In genomic region chr4:137069473-137069872, GRCh38 we compare ENCODE assay signal across 1 cellular context.
TF ChIP-seq lines count a peak whose summit lies in the region.

No MANE protein-coding gene starts in this region.

TF ChIP-seq in H1, 55 proteins besides CTCF, POLR2A, EP300 and RAD21:
- no peak for TF ChIP-seq SIN3A (conservative IDR thresholded peaks at IDR 0.05 in 1 of 2, IDR thresholded peaks at IDR 0.05 in 1 of 2; ENCODE audit: low read depth in 1 of 2, low read length in 2 of 2)
- no peak for TF ChIP-seq POLR2AphosphoS5 (IDR thresholded peaks at IDR 0.05; ENCODE audit: low read depth, low read length)
- no peak for TF ChIP-seq NRF1 (IDR thresholded peaks at IDR 0.05; ENCODE audit: low read depth, low read length)
- no peak for TF ChIP-seq SP1 (IDR thresholded peaks at IDR 0.05; ENCODE audit: low read depth, low read length)
- TF ChIP-seq MAFK (IDR thresholded peaks at IDR 0.05; ENCODE audit: low read depth, low read length) = no peak
- TF ChIP-seq EGR1 (IDR thresholded peaks at IDR 0.05; ENCODE audit: borderline replicate concordance, low read depth, low read length) = no peak
- TF ChIP-seq ASH2L (IDR thresholded peaks at IDR 0.05; ENCODE audit: low read length) = no peak
- no peak for TF ChIP-seq CTBP2 (IDR thresholded peaks at IDR 0.05; ENCODE audit: borderline replicate concordance, insufficient read depth, insufficient read length, low read length)
- TF ChIP-seq ZNF274 (IDR thresholded peaks at IDR 0.05; ENCODE audit: borderline replicate concordance, extremely low read depth, low read length) = no peak
- TF ChIP-seq GABPA (IDR thresholded peaks at IDR 0.05; ENCODE audit: borderline replicate concordance, insufficient read depth, low read length) = no peak
- no peak for TF ChIP-seq MAX (IDR thresholded peaks at IDR 0.05)
- TF ChIP-seq RFX5 (IDR thresholded peaks at IDR 0.05; ENCODE audit: borderline replicate concordance, low read depth, low read length) = no peak
- no peak for TF ChIP-seq NANOG (IDR thresholded peaks at IDR 0.05; ENCODE audit: insufficient read depth, low read depth, low read length, poor library complexity, severe bottlenecking)
- TF ChIP-seq CHD1 (IDR thresholded peaks at IDR 0.05; ENCODE audit: low read depth, low read length) = no peak
